In the genomic region with DNA sequence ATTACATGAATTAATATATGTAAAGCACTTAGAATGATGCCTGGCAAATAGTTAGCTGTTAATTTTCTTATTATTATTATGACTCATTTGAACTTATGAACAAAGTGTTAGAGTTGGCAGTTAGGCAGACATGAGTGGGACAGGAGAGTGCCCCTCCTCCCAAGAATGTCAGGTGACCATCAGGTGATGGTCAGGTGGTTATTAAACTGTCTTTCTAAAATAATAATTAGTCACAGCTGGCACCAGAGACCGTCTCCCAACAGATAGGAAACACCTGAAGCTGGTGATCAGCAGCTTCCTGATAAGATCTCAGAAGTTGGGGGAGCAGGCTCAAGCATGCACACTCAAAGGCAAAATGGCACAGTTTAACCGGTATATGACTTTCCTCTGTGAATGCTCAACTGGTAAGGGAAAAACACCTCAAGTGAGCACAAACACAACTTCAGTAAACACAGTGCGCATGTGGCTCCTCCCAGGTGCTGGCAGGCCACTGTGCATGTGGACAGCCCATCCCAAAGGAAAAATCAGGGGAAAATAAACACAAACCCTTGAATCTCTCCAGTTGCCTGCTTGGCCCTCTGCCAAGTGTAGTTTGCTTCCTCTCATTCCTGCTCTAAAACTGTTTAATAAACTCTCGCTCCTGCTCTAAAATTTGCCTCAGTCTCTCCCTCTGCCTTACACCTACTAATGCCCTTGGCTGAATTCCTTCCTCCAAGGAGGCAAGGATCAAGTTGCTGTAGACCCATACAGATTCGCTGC, we compare ENCODE assay signal across 20 cellular contexts. TPM values are rescaled to one million over a fixed set of nuclear protein-coding genes. Genes with fewer than 3 reads are reported as not detected.
DNase-seq lines count a peak whose midpoint lies in the region; TF ChIP-seq lines count a peak whose summit lies in the region.
"Had no signal": no experiment of that assay in that cellular context is flagged by ENCODE, and none has a peak within 500 bp of the region (broad histone marks: within the 10 kb centered on the region; RNA-seq: fewer than 3 reads in every experiment).

No MANE protein-coding gene starts in this region.

- H3K9me3 ChIP-seq in iPS-20b (ENCODE audit: insufficient read depth, low read depth, low read length) (no peaks in the 10 kb centered on the region), adrenal gland (replicated peaks in 1 of 3) (no peaks in the 10 kb centered on the region), left ventricle myocardium inferior (replicated peaks) (peaks cover 25% of the 10 kb centered on the region)
- H3K9me3 ChIP-seq: HAP-1, MG63, SJCRH30 had no signal

- no peak overlapping the region for H3K4me3 Mint-ChIP-seq in activated T-helper 1 cell treated with anti-CD3 and anti-CD28 coated beads, Interleukin-12 subunit alpha, Interleukin-12 subunit beta, Interleukin-2, Interleukin-4 antibody, amounts not matched to agents 30 ng/mL and 10 ng/mL and 1 ng/mL, durations not matched to agents 14 hours and 24 hours and 36 hours
- H3K4me3 Mint-ChIP-seq: CD4-positive, alpha-beta T cell had no signal

- peaks cover 4% of the 10 kb centered on the region for H3K27me3 Mint-ChIP-seq in activated T-helper 1 cell treated with anti-CD3 and anti-CD28 coated beads, Interleukin-12 subunit alpha, Interleukin-12 subunit beta, Interleukin-2, Interleukin-4 antibody, amounts not matched to agents 30 ng/mL and 10 ng/mL and 1 ng/mL, durations not matched to agents 14 hours and 24 hours and 36 hours (ENCODE audit: insufficient read depth)

- peaks cover 6% of the 10 kb centered on the region for H3K36me3 Mint-ChIP-seq in activated T-helper 1 cell treated with anti-CD3 and anti-CD28 coated beads, Interleukin-12 subunit alpha, Interleukin-12 subunit beta, Interleukin-2, Interleukin-4 antibody, amounts not matched to agents 30 ng/mL and 10 ng/mL and 1 ng/mL, durations not matched to agents 14 hours and 24 hours and 36 hours (ENCODE audit: low read depth)

- peak overlapping the region; percentile 63 for H3K27ac Mint-ChIP-seq in activated T-helper 1 cell treated with anti-CD3 and anti-CD28 coated beads, Interleukin-12 subunit alpha, Interleukin-12 subunit beta, Interleukin-2, Interleukin-4 antibody, amounts not matched to agents 30 ng/mL and 10 ng/mL and 1 ng/mL, durations not matched to agents 14 hours and 24 hours and 36 hours
- H3K27ac Mint-ChIP-seq: CD4-positive, alpha-beta T cell had no signal

- DNase-seq in DMS153 (lab: John Stamatoyannopoulos, UW) (peak; percentile 12), HT-29 (ENCODE audit: low spot score) (peak; percentile 19), adrenal gland (no peak), left ventricle myocardium inferior (no peak)
- DNase-seq in activated T-helper 1 cell treated with anti-CD3 and anti-CD28 coated beads, Interleukin-12 subunit alpha, Interleukin-12 subunit beta, Interleukin-2, Interleukin-4 antibody, amounts not matched to agents 30 ng/mL and 10 ng/mL and 1 ng/mL, durations not matched to agents 14 hours and 24 hours and 36 hours (ENCODE audit: low spot score), result no peak
- DNase-seq in stimulated activated CD4-positive, alpha-beta T cell treated with anti-CD3 and anti-CD28 coated beads, Interleukin-15, amount 100 ng/mL, for 24 hours, result no peak
- DNase-seq: AML-193; CD4-positive, alpha-beta T cell; EL; KBM-7; MG63; NCI-H1105 treated with DMSO at 0.1 percent for 48 hours; NCI-H187 treated with DMSO at 0.1 percent for 48 hours; NCI-H526; NK-92 treated with Interleukin-12 subunit alpha and Interleukin-12 subunit beta, amount 100 ng/mL, for 24 hours; SW 1271 had no signal

- peaks cover 2% of the 10 kb centered on the region for H3K9me3 Mint-ChIP-seq in activated T-helper 1 cell treated with anti-CD3 and anti-CD28 coated beads, Interleukin-12 subunit alpha, Interleukin-12 subunit beta, Interleukin-2, Interleukin-4 antibody, amounts not matched to agents 30 ng/mL and 10 ng/mL and 1 ng/mL, durations not matched to agents 14 hours and 24 hours and 36 hours

- H3K4me1 Mint-ChIP-seq in activated T-helper 1 cell treated with anti-CD3 and anti-CD28 coated beads, Interleukin-12 subunit alpha, Interleukin-12 subunit beta, Interleukin-2, Interleukin-4 antibody, amounts not matched to agents 30 ng/mL and 10 ng/mL and 1 ng/mL, durations not matched to agents 14 hours and 24 hours and 36 hours (ENCODE audit: low read depth), result no peaks in the 10 kb centered on the region

- H3K36me3 ChIP-seq in iPS-20b (ENCODE audit: insufficient read depth, low read depth, low read length), result peaks cover 39% of the 10 kb centered on the region
- no peaks in the 10 kb centered on the region for H3K36me3 ChIP-seq in adrenal gland (replicated peaks in 1 of 2)
- H3K36me3 ChIP-seq in left ventricle myocardium inferior, result peaks cover 14% of the 10 kb centered on the region
- H3K36me3 ChIP-seq: HAP-1, MG63, SJCRH30 had no signal

- TF ChIP-seq CTCF in adrenal gland (IDR thresholded peaks at IDR 0.05), result no peak
- TF ChIP-seq CTCF in left ventricle myocardium inferior (IDR thresholded peaks at IDR 0.05; ENCODE audit: borderline replicate concordance), result no peak

- H3K4me3 ChIP-seq in iPS-20b (ENCODE audit: low read length) (no peak overlapping the region), adrenal gland (no peak overlapping the region), left ventricle myocardium inferior (no peak overlapping the region)
- H3K4me3 ChIP-seq: HAP-1, MG63, SJCRH30 had no signal

- intact Hi-C loops in activated T-helper 1 cell treated with anti-CD3 and anti-CD28 coated beads, Interleukin-12 subunit alpha, Interleukin-12 subunit beta, Interleukin-2, Interleukin-4 antibody, amounts not matched to agents 30 ng/mL and 10 ng/mL and 1 ng/mL, durations not matched to agents 14 hours and 24 hours and 36 hours (cut with micrococcal nuclease), result no loop called here
- intact Hi-C loops in adrenal gland (cut with DNase I), result no loop called here
- intact Hi-C loops in left ventricle myocardium inferior (cut with micrococcal nuclease), result no loop called here

- 70 to 81% (median 78%) methylated on average over 4 to 5 of the region's 5 CpGs for WGBS in adrenal gland, 4 donors

- peaks cover 44% of the 10 kb centered on the region for H3K4me1 ChIP-seq in iPS-20b (ENCODE audit: insufficient read depth, low read length)
- no peaks in the 10 kb centered on the region for H3K4me1 ChIP-seq in adrenal gland (replicated peaks in 1 of 2)
- peaks cover 54% of the 10 kb centered on the region for H3K4me1 ChIP-seq in left ventricle myocardium inferior
- H3K4me1 ChIP-seq: SJCRH30 had no signal

- peak overlapping the region; percentile 96 for H3K27ac ChIP-seq in iPS-20b (ENCODE audit: low read length)
- H3K27ac ChIP-seq in adrenal gland, result no peak overlapping the region
- no peak overlapping the region for H3K27ac ChIP-seq in left ventricle myocardium inferior (replicated peaks)
- H3K27ac ChIP-seq: RWPE1, SJCRH30 had no signal

- TF ChIP-seq POLR2A in adrenal gland (IDR thresholded peaks at IDR 0.05), result no peak

- H3K9ac ChIP-seq in iPS-20b (ENCODE audit: low read depth, low read length), result peak overlapping the region; percentile 68; the same call in 1 of the 2 replicates

- H3K27me3 ChIP-seq in iPS-20b (ENCODE audit: insufficient read depth, low read length) (no peaks in the 10 kb centered on the region), adrenal gland (no peaks in the 10 kb centered on the region), left ventricle myocardium inferior (ENCODE audit: low read depth) (no peaks in the 10 kb centered on the region)
- H3K27me3 ChIP-seq: MG63, SJCRH30 had no signal

RNA-seq across cellular contexts. Expression of a gene that starts 54.0 kb away (rescaled TPM):
- total RNA-seq in HT-29 (2014; rRNA removed; shearing (Covaris generic)), result not detected in 2 replicates
- total RNA-seq in activated T-helper 1 cell treated with anti-CD3 and anti-CD28 coated beads, Interleukin-12 subunit alpha, Interleukin-12 subunit beta, Interleukin-2, Interleukin-4 antibody, amounts not matched to agents 30 ng/mL and 10 ng/mL and 1 ng/mL, durations not matched to agents 14 hours and 24 hours and 36 hours, result 45.6 and 46.3 TPM in 2 replicates
- total RNA-seq in adrenal gland, result 10 to 100 TPM; 18.1 to 55.9 (median 26.5) TPM
- polyA plus RNA-seq in adrenal gland, result 10 to 100 TPM in 1 of 3 donors, 1 to 10 TPM in 2; 2.7 to 25.4 (median 6.0) TPM
- 40.7 TPM for total RNA-seq in left ventricle myocardium inferior

Comparison
In these comparisons a context has a peak if more than half of its experiments do, and no peak if none do; other contexts are left out.
1. DNase-seq: peak in DMS153 (single experiment) and HT-29 (single experiment); none in activated T-helper 1 cell treated with anti-CD3 and anti-CD28 coated beads, Interleukin-12 subunit alpha, Interleukin-12 subunit beta, Interleukin-2, Interleukin-4 antibody, amounts not matched to agents 30 ng/mL and 10 ng/mL and 1 ng/mL, durations not matched to agents 14 hours and 24 hours and 36 hours (single experiment), stimulated activated CD4-positive, alpha-beta T cell treated with anti-CD3 and anti-CD28 coated beads, Interleukin-15, amount 100 ng/mL, for 24 hours (single experiment), adrenal gland (0 of 7) and left ventricle myocardium inferior (single experiment).
2. RNA of a gene that starts 54.0 kb away (total RNA-seq): 45.6 to 46.3 TPM in activated T-helper 1 cell treated with anti-CD3 and anti-CD28 coated beads, Interleukin-12 subunit alpha, Interleukin-12 subunit beta, Interleukin-2, Interleukin-4 antibody, amounts not matched to agents 30 ng/mL and 10 ng/mL and 1 ng/mL, durations not matched to agents 14 hours and 24 hours and 36 hours, 40.7 TPM in left ventricle myocardium inferior (single experiment) and 18.1 to 55.9 TPM in adrenal gland; not detected in HT-29; every median in the first group is over 10 times any median in the second.